In genomic region chr3:17412950-17413530, GRCh38 we compare ENCODE assay signal across 8 cellular contexts.
A peak's percentile ranks its signal among the peaks of the same experiment; 100 is the strongest.
DNase-seq lines count a peak whose midpoint lies in the region; ATAC-seq and TF ChIP-seq lines count a peak whose summit lies in the region.

No MANE protein-coding gene starts in this region.

- peaks cover 5 to 8% of the 10 kb centered on the region in 2 donors for H3K36me3 Mint-ChIP-seq in stimulated activated naive B cell treated with anti-CD40 and anti-IgM and Interleukin-4, amounts not matched to agents 10 μg/mL and 1 μg/mL and 100 μg/mL, for 72 hours

- H3K4me1 Mint-ChIP-seq in stimulated activated naive B cell treated with anti-CD40 and anti-IgM and Interleukin-4, amounts not matched to agents 10 μg/mL and 1 μg/mL and 100 μg/mL, for 72 hours: peaks cover 0 to 4% of the 10 kb centered on the region in 2 donors

- no peak overlapping the region for H3K27ac Mint-ChIP-seq in stimulated activated naive B cell treated with anti-CD40 and anti-IgM and Interleukin-4, amounts not matched to agents 10 μg/mL and 1 μg/mL and 100 μg/mL, for 72 hours

- peak; percentile 46 to 74 (median 51) for TF ChIP-seq CTCF in ascending aorta (IDR thresholded peaks at IDR 0.05)

- H3K4me3 Mint-ChIP-seq in stimulated activated naive B cell treated with anti-CD40 and anti-IgM and Interleukin-4, amounts not matched to agents 10 μg/mL and 1 μg/mL and 100 μg/mL, for 72 hours: no peak overlapping the region

- peak; percentile 82 for ATAC-seq in HG03196 (IDR thresholded peaks at IDR 0.05; ENCODE audit: unreplicated experiment)
- peak; percentile 70 to 76 for ATAC-seq in stimulated activated naive B cell treated with anti-CD40 and anti-IgM and Interleukin-4, amounts not matched to agents 10 μg/mL and 1 μg/mL and 100 μg/mL, for 72 hours (replicated peaks)

- DNase-seq in DMS53 treated with DMSO at 0.1 percent for 48 hours (lab: John Stamatoyannopoulos, UW; ENCODE audit: unreplicated experiment) (peak; percentile 29), GM19240 (ENCODE audit: insufficient read length, low spot score) (peak; percentile 8), NCI-H345 treated with DMSO at 0.1 percent for 48 hours (lab: John Stamatoyannopoulos, UW; ENCODE audit: unreplicated experiment) (peak; percentile 49), ascending aorta (ENCODE audit: low spot score in 2 of 2) (no peak), iPS-NIHi11 (ENCODE audit: low spot score) (peak; percentile 64)
- DNase-seq in stimulated activated naive B cell treated with anti-CD40 and anti-IgM and Interleukin-4, amounts not matched to agents 10 μg/mL and 1 μg/mL and 100 μg/mL, for 72 hours: no peak
- DNase-seq in activated CD4-positive, alpha-beta T cell treated with anti-CD3 and anti-CD28 coated beads, Interleukin-2, amount 50 U/mL, for 4 hours: no peak

- intact Hi-C loops in ascending aorta (cut with DNase I): loop anchor here (2.0 to 5.0 kb wide), 2 partner anchors 156 to 812 kb away; no protein-coding TSS in a partner anchor

- H3K27ac ChIP-seq in ascending aorta: no peak overlapping the region

- no peaks in the 10 kb centered on the region for H3K4me1 ChIP-seq in ascending aorta

- H3K36me3 ChIP-seq in ascending aorta: no peaks in the 10 kb centered on the region

- no peak overlapping the region for H3K4me3 ChIP-seq in ascending aorta

- H3K27me3 ChIP-seq in ascending aorta: no peaks in the 10 kb centered on the region

- H3K9me3 Mint-ChIP-seq in stimulated activated naive B cell treated with anti-CD40 and anti-IgM and Interleukin-4, amounts not matched to agents 10 μg/mL and 1 μg/mL and 100 μg/mL, for 72 hours: peaks cover 0 to 1% of the 10 kb centered on the region in 2 donors

- H3K27me3 Mint-ChIP-seq in stimulated activated naive B cell treated with anti-CD40 and anti-IgM and Interleukin-4, amounts not matched to agents 10 μg/mL and 1 μg/mL and 100 μg/mL, for 72 hours: no peaks in the 10 kb centered on the region

- H3K9me3 ChIP-seq in ascending aorta: no peaks in the 10 kb centered on the region

Comparison
In these comparisons a context has a peak if more than half of its experiments do, and no peak if none do; other contexts are left out.
1. DNase-seq: peak in DMS53 treated with DMSO at 0.1 percent for 48 hours (single experiment), GM19240 (single experiment), NCI-H345 treated with DMSO at 0.1 percent for 48 hours (single experiment) and iPS-NIHi11 (single experiment); none in ascending aorta (0 of 2), stimulated activated naive B cell treated with anti-CD40 and anti-IgM and Interleukin-4, amounts not matched to agents 10 μg/mL and 1 μg/mL and 100 μg/mL, for 72 hours (single experiment) and activated CD4-positive, alpha-beta T cell treated with anti-CD3 and anti-CD28 coated beads, Interleukin-2, amount 50 U/mL, for 4 hours (0 of 2).